ENCODE assay signal across 15 cellular contexts in genomic region chr3:185312006-185312405, GRCh38.
"Had no signal": no experiment of that assay in that cellular context is flagged by ENCODE, and none has a peak within 500 bp of the region (broad histone marks: within the 10 kb centered on the region; RNA-seq: fewer than 3 reads in every experiment).

No MANE protein-coding gene starts in this region.

- H3K36me3 ChIP-seq: heart left ventricle had no signal

- H3K9me3 ChIP-seq: vagina had no signal

- H3K27ac ChIP-seq: coronary artery, gastroesophageal sphincter, heart left ventricle, tibial artery, vagina had no signal

- H3K27me3 ChIP-seq: gastroesophageal sphincter, heart left ventricle, tibial artery, vagina had no signal

- ATAC-seq: activated T-cell treated with anti-CD3 and anti-CD28 coated beads, Interleukin-2, amount 50 U/mL, for 72 hours; gastroesophageal sphincter; heart left ventricle had no signal

- DNase-seq: activated CD4-positive, alpha-beta T cell treated with anti-CD3 and anti-CD28 coated beads, Interleukin-2, amount 50 U/mL, for 4 hours; activated effector memory CD4-positive, alpha-beta T cell treated with anti-CD3 and anti-CD28 coated beads, Interleukin-2, amount 50 U/mL, for 16 hours; activated naive CD4-positive, alpha-beta T cell treated with anti-CD3 and anti-CD28 coated beads, Interleukin-2, amount 50 U/mL, for 16 hours; activated T-cell treated with anti-CD3 and anti-CD28 coated beads, Interleukin-2, amount 50 U/mL, for 72 hours; aorta; heart left ventricle; kidney glomerular epithelial cell; posterior cingulate gyrus; retina; stimulated activated CD8-positive, alpha-beta memory T cell treated with anti-CD3 and anti-CD28 coated beads, Interleukin-4, amount 100 ng/mL, for 48 hours; stimulated activated naive CD4-positive, alpha-beta T cell; tibial artery had no signal

- H3K4me3 ChIP-seq: coronary artery, gastroesophageal sphincter, heart left ventricle, tibial artery, vagina had no signal
